In genomic region chr1:109502368-109502851, GRCh38 we compare ENCODE assay signal across 13 cellular contexts. TPM values are rescaled to one million over a fixed set of nuclear protein-coding genes. Genes with fewer than 3 reads are reported as not detected.
DNase-seq lines count a peak whose midpoint lies in the region; ATAC-seq and TF ChIP-seq lines count a peak whose summit lies in the region.
"Had no signal": no experiment of that assay in that cellular context is flagged by ENCODE, and none has a peak within 500 bp of the region (broad histone marks: within the 10 kb centered on the region; RNA-seq: fewer than 3 reads in every experiment).

No MANE protein-coding gene starts in this region.

- peaks cover 5% of the 10 kb centered on the region for H3K36me3 ChIP-seq in thoracic aorta

- no peaks in the 10 kb centered on the region for H3K9me3 Mint-ChIP-seq in activated CD8-positive, alpha-beta memory T cell treated with anti-CD3 and anti-CD28 coated beads, Interleukin-2, amount 10 ng/mL, durations not matched to agents 7 days and 5 days (ENCODE audit: low read depth)
- H3K9me3 Mint-ChIP-seq in activated CD8-positive, alpha-beta T cell treated with anti-CD3 and anti-CD28 coated beads for 36 hours, result no peaks in the 10 kb centered on the region

- H3K36me3 Mint-ChIP-seq in activated CD8-positive, alpha-beta memory T cell treated with anti-CD3 and anti-CD28 coated beads, Interleukin-2, amount 10 ng/mL, durations not matched to agents 7 days and 5 days, result peaks cover 12% of the 10 kb centered on the region
- peaks cover 6% of the 10 kb centered on the region for H3K36me3 Mint-ChIP-seq in activated CD8-positive, alpha-beta T cell treated with anti-CD3 and anti-CD28 coated beads for 36 hours (ENCODE audit: low read depth)

- H3K27ac ChIP-seq in thoracic aorta, result peak overlapping the region; percentile 65 to 72

- CTCF ChIA-PET in activated CD8-positive, alpha-beta memory T cell treated with anti-CD3 and anti-CD28 coated beads, Interleukin-2, amount 10 ng/mL, durations not matched to agents 7 days and 5 days (lab: Charles Lee), result interaction anchor here (1.3 to 46.0 kb wide), 4 partner anchors 3 to 127 kb away, joined by 4 to 1550 read pairs (median 777); partner anchors contain the start of genes AMIGO1, ATXN7L2, CYB561D1 and GPR61
- CTCF ChIA-PET in activated CD8-positive, alpha-beta T cell treated with anti-CD3 and anti-CD28 coated beads for 36 hours (lab: Charles Lee), result interaction anchor here (0.6 to 40.7 kb wide), 6 partner anchors 9 to 138 kb away, joined by 3 to 1390 read pairs (median 4); partner anchors contain the start of genes CYB561D1 and GPR61

- DNase-seq in activated CD8-positive, alpha-beta memory T cell treated with anti-CD3 and anti-CD28 coated beads, Interleukin-2, amount 10 ng/mL, durations not matched to agents 7 days and 5 days, result peak; percentile 54
- DNase-seq in activated CD8-positive, alpha-beta memory T cell treated with anti-CD3 and anti-CD28 coated beads, Interleukin-2, amount 50 U/mL, for 48 hours, result no peak
- peak; percentile 52 for DNase-seq in activated CD8-positive, alpha-beta T cell treated with anti-CD3 and anti-CD28 coated beads for 36 hours
- peak; percentile 58 for DNase-seq in effector CD4-positive, alpha-beta T cell
- DNase-seq in thoracic aorta (ENCODE audit: low spot score), result no peak
- DNase-seq in mucosa of gallbladder (ENCODE audit: low spot score), result no peak
- DNase-seq in posterior vena cava (ENCODE audit: low spot score), result no peak
- DNase-seq: esophagus squamous epithelium, MM.1S, NCI-H526 treated with DMSO at 0.1 percent for 48 hours had no signal

- peaks cover 13 to 44% of the 10 kb centered on the region in 2 donors for H3K4me1 ChIP-seq in thoracic aorta (ENCODE audit: control insufficient read depth in 1 of 2, low read depth in 2 of 2)

- POLR2A ChIA-PET in activated CD8-positive, alpha-beta T cell treated with anti-CD3 and anti-CD28 coated beads for 36 hours (lab: Charles Lee), result interaction anchor here (0.7 to 6.9 kb wide), 6 partner anchors 7 to 1689 kb away, joined by 3 to 48 read pairs (median 4); partner anchors contain the start of genes AMIGO1 and CYB561D1

- no peaks in the 10 kb centered on the region for H3K9me3 ChIP-seq in thoracic aorta
- H3K9me3 ChIP-seq: esophagus squamous epithelium had no signal

- H3K4me1 Mint-ChIP-seq in activated CD8-positive, alpha-beta memory T cell treated with anti-CD3 and anti-CD28 coated beads, Interleukin-2, amount 10 ng/mL, durations not matched to agents 7 days and 5 days, result peaks cover 59% of the 10 kb centered on the region
- peaks cover 82% of the 10 kb centered on the region for H3K4me1 Mint-ChIP-seq in activated CD8-positive, alpha-beta T cell treated with anti-CD3 and anti-CD28 coated beads for 36 hours (ENCODE audit: low read depth)

- intact Hi-C loops in activated CD8-positive, alpha-beta T cell treated with anti-CD3 and anti-CD28 coated beads for 36 hours (cut with micrococcal nuclease), result no loop called here
- intact Hi-C loops in posterior vena cava (cut with DNase I), result no loop called here

- H3K27me3 ChIP-seq in thoracic aorta (replicated peaks; ENCODE audit: insufficient read depth), result no peaks in the 10 kb centered on the region
- H3K27me3 ChIP-seq: esophagus squamous epithelium had no signal

- H3K4me3 ChIP-seq in thoracic aorta, result no peak overlapping the region
- H3K4me3 ChIP-seq: esophagus squamous epithelium had no signal

- peak overlapping the region; percentile 92 for H3K27ac Mint-ChIP-seq in activated CD8-positive, alpha-beta memory T cell treated with anti-CD3 and anti-CD28 coated beads, Interleukin-2, amount 10 ng/mL, durations not matched to agents 7 days and 5 days
- peak overlapping the region; percentile 87 for H3K27ac Mint-ChIP-seq in activated CD8-positive, alpha-beta T cell treated with anti-CD3 and anti-CD28 coated beads for 36 hours

- H3K4me3 Mint-ChIP-seq in activated CD8-positive, alpha-beta memory T cell treated with anti-CD3 and anti-CD28 coated beads, Interleukin-2, amount 10 ng/mL, durations not matched to agents 7 days and 5 days, result no peak overlapping the region
- H3K4me3 Mint-ChIP-seq in activated CD8-positive, alpha-beta T cell treated with anti-CD3 and anti-CD28 coated beads for 36 hours, result peak overlapping the region; percentile 36

- peak; percentile 79 for ATAC-seq in activated CD8-positive, alpha-beta memory T cell treated with anti-CD3 and anti-CD28 coated beads, Interleukin-2, amount 10 ng/mL, durations not matched to agents 7 days and 5 days
- ATAC-seq in activated CD8-positive, alpha-beta T cell treated with anti-CD3 and anti-CD28 coated beads for 36 hours, result peak; percentile 64
- ATAC-seq in thoracic aorta (ENCODE audit: insufficient number of reproducible peaks, low FRiP score, low read depth) (no peak), GM21390 (IDR thresholded peaks at IDR 0.05; ENCODE audit: unreplicated experiment) (no peak)
- ATAC-seq: sciatic nerve had no signal

- no peak for TF ChIP-seq CTCF in activated CD8-positive, alpha-beta T cell treated with anti-CD3 and anti-CD28 coated beads for 36 hours (IDR thresholded peaks at IDR 0.05)
- TF ChIP-seq CTCF in thoracic aorta (IDR thresholded peaks at IDR 0.05), result no peak

- peaks cover 2% of the 10 kb centered on the region for H3K27me3 Mint-ChIP-seq in activated CD8-positive, alpha-beta memory T cell treated with anti-CD3 and anti-CD28 coated beads, Interleukin-2, amount 10 ng/mL, durations not matched to agents 7 days and 5 days
- H3K27me3 Mint-ChIP-seq in activated CD8-positive, alpha-beta T cell treated with anti-CD3 and anti-CD28 coated beads for 36 hours, result no peaks in the 10 kb centered on the region

RNA-seq across cellular contexts. Expression of gene AMIGO1, which starts 7.1 kb away (rescaled TPM):
- total RNA-seq in activated CD8-positive, alpha-beta memory T cell treated with anti-CD3 and anti-CD28 coated beads, Interleukin-2, amount 10 ng/mL, durations not matched to agents 7 days and 5 days, result under 1 TPM; 0.20 to 0.26 TPM
- total RNA-seq in activated CD8-positive, alpha-beta T cell treated with anti-CD3 and anti-CD28 coated beads for 36 hours, result 1 to 10 TPM; 1.3 to 1.7 TPM
- total RNA-seq in thoracic aorta, result 10 to 100 TPM in 1 of 2 donors, 1 to 10 TPM in 1; 7.8 to 16.0 TPM
- total RNA-seq in mucosa of gallbladder, result 15.6 TPM
- 1 to 10 TPM; 3.6 to 5.2 TPM for total RNA-seq in posterior vena cava

RNA-seq across cellular contexts. Expression of gene CYB561D1, which starts 8.5 kb away (rescaled TPM):
- total RNA-seq in activated CD8-positive, alpha-beta memory T cell treated with anti-CD3 and anti-CD28 coated beads, Interleukin-2, amount 10 ng/mL, durations not matched to agents 7 days and 5 days, result 10 to 100 TPM; 11.0 to 15.0 TPM
- total RNA-seq in activated CD8-positive, alpha-beta T cell treated with anti-CD3 and anti-CD28 coated beads for 36 hours, result 1 to 10 TPM; 7.0 to 9.5 TPM
- 10 to 100 TPM in 1 of 2 donors, 1 to 10 TPM in 1; 9.5 to 16.5 TPM for total RNA-seq in thoracic aorta
- 18.5 TPM for total RNA-seq in mucosa of gallbladder
- total RNA-seq in posterior vena cava, result 10 to 100 TPM; 10.5 to 11.3 TPM

RNA-seq across cellular contexts. Expression of gene ATXN7L2, which starts 18.7 kb away (rescaled TPM):
- total RNA-seq in activated CD8-positive, alpha-beta memory T cell treated with anti-CD3 and anti-CD28 coated beads, Interleukin-2, amount 10 ng/mL, durations not matched to agents 7 days and 5 days, result 10 to 100 TPM; 10.4 to 11.1 TPM
- 10 to 100 TPM; 11.2 to 13.7 TPM for total RNA-seq in activated CD8-positive, alpha-beta T cell treated with anti-CD3 and anti-CD28 coated beads for 36 hours
- total RNA-seq in thoracic aorta (1 to 10 TPM; 3.1 to 7.7 TPM), mucosa of gallbladder (5.4 TPM), posterior vena cava (1 to 10 TPM; 2.7 to 3.3 TPM)

RNA-seq across cellular contexts. Expression of gene SYPL2, which starts 36.1 kb away (rescaled TPM):
- total RNA-seq in activated CD8-positive, alpha-beta memory T cell treated with anti-CD3 and anti-CD28 coated beads, Interleukin-2, amount 10 ng/mL, durations not matched to agents 7 days and 5 days, result not detected
- total RNA-seq in activated CD8-positive, alpha-beta T cell treated with anti-CD3 and anti-CD28 coated beads for 36 hours, result not detected
- total RNA-seq in thoracic aorta, result 1 to 10 TPM; 4.2 to 6.1 TPM
- 3.1 TPM for total RNA-seq in mucosa of gallbladder
- 1 to 10 TPM; 2.1 to 9.0 TPM for total RNA-seq in posterior vena cava

RNA-seq across cellular contexts. Expression of gene GPR61, which starts 37.3 kb away (rescaled TPM):
- under 1 TPM in 1 of 2 experiments, not detected in 1; 0.16 TPM for total RNA-seq in activated CD8-positive, alpha-beta memory T cell treated with anti-CD3 and anti-CD28 coated beads, Interleukin-2, amount 10 ng/mL, durations not matched to agents 7 days and 5 days
- total RNA-seq in activated CD8-positive, alpha-beta T cell treated with anti-CD3 and anti-CD28 coated beads for 36 hours, result under 1 TPM in 1 of 2 experiments, not detected in 1; 0.22 TPM
- total RNA-seq in thoracic aorta, result not detected
- 0.29 TPM for total RNA-seq in mucosa of gallbladder
- not detected for total RNA-seq in posterior vena cava
- total RNA-seq: Daoy, esophagus squamous epithelium, sciatic nerve had no signal

Comparison
In these comparisons a context has a peak if more than half of its experiments do, and no peak if none do; other contexts are left out.
1. DNase-seq: peak in activated CD8-positive, alpha-beta memory T cell treated with anti-CD3 and anti-CD28 coated beads, Interleukin-2, amount 10 ng/mL, durations not matched to agents 7 days and 5 days (single experiment), activated CD8-positive, alpha-beta T cell treated with anti-CD3 and anti-CD28 coated beads for 36 hours (single experiment) and effector CD4-positive, alpha-beta T cell (single experiment); none in activated CD8-positive, alpha-beta memory T cell treated with anti-CD3 and anti-CD28 coated beads, Interleukin-2, amount 50 U/mL, for 48 hours (single experiment), thoracic aorta (single experiment), mucosa of gallbladder (single experiment) and posterior vena cava (single experiment).
2. ATAC-seq: peak in activated CD8-positive, alpha-beta memory T cell treated with anti-CD3 and anti-CD28 coated beads, Interleukin-2, amount 10 ng/mL, durations not matched to agents 7 days and 5 days (single experiment) and activated CD8-positive, alpha-beta T cell treated with anti-CD3 and anti-CD28 coated beads for 36 hours (single experiment); none in thoracic aorta (single experiment) and GM21390 (single experiment).